ENCODE assay signal across 1 cellular context in the genomic region with DNA sequence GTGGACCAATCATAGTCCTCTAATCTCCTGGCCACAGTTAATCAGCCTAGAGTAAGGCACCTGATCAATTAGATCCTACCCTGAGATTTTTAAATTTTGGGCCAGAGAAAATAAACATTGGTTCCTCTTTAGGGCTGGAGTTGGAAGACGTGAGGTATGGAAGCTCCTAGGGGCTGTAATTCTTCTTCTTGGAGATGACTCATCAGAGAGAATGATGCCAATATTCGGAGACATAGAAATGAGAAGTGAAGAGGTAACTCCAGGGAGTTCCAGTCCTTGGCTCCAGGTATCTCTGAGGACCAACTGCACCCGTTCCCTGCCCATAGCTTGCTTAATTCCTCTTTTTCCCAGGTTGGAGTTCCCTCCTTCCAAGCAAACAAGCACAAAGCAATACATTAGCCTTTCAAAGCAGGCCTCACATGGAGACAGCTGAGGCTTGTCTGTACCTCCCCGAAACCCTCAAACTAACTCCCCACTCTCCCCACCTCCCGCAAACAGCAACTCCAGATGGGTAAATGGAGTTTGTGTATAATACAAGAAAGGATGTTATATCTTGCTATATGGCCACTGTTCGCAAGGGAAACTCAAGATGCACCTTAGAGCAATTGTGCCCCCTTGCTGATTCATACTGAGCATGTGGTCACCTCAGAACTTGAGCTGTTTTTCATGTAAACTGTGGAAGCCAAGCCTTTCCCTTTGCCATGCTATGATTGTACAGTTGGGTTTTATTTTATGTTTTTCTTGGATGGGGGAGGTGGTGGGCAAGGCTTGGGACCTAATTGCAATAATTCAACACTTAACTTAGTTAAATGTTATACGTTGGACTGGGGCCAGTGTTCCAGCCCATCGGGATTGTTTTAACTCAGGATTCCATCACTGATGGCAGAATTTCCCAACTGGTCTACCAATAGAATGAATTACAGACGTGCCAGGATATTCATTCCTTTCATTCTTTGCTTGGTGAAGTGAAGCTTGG.
TF ChIP-seq lines count a peak whose summit lies in the region.

No MANE protein-coding gene starts in this region.

TF ChIP-seq in WTC11, 78 proteins besides CTCF, POLR2A, EP300 and RAD21 (continued from another document):
- TF ChIP-seq CDX4 (CRISPR knock-in tag; IDR thresholded peaks at IDR 0.05; ENCODE audit: borderline replicate concordance) = no peak
- no peak for TF ChIP-seq FOXP4 (CRISPR knock-in tag; IDR thresholded peaks at IDR 0.05)
- TF ChIP-seq ARID4B (CRISPR knock-in tag; IDR thresholded peaks at IDR 0.05; ENCODE audit: borderline replicate concordance) = no peak
- TF ChIP-seq USF2 (CRISPR knock-in tag; IDR thresholded peaks at IDR 0.05) = no peak
- TF ChIP-seq, protein P1, sequence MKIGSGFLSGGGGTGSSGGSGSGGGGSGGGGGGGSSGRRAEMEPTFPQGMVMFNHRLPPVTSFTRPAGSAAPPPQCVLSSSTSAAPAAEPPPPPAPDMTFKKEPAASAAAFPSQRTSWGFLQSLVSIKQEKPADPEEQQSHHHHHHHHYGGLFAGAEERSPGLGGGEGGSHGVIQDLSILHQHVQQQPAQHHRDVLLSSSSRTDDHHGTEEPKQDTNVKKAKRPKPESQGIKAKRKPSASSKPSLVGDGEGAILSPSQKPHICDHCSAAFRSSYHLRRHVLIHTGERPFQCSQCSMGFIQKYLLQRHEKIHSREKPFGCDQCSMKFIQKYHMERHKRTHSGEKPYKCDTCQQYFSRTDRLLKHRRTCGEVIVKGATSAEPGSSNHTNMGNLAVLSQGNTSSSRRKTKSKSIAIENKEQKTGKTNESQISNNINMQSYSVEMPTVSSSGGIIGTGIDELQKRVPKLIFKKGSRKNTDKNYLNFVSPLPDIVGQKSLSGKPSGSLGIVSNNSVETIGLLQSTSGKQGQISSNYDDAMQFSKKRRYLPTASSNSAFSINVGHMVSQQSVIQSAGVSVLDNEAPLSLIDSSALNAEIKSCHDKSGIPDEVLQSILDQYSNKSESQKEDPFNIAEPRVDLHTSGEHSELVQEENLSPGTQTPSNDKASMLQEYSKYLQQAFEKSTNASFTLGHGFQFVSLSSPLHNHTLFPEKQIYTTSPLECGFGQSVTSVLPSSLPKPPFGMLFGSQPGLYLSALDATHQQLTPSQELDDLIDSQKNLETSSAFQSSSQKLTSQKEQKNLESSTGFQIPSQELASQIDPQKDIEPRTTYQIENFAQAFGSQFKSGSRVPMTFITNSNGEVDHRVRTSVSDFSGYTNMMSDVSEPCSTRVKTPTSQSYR (CRISPR knock-in tag; IDR thresholded peaks at IDR 0.05) = no peak
- no peak for TF ChIP-seq NFE2L1 (CRISPR knock-in tag; IDR thresholded peaks at IDR 0.05)
- no peak for TF ChIP-seq ZNF671 (CRISPR knock-in tag; IDR thresholded peaks at IDR 0.05)
- TF ChIP-seq ZNF317 (CRISPR knock-in tag; IDR thresholded peaks at IDR 0.05; ENCODE audit: borderline replicate concordance, low read depth) = no peak
- TF ChIP-seq EMX1 (CRISPR knock-in tag; IDR thresholded peaks at IDR 0.05) = no peak
